13 cellular contexts compared by ENCODE assay signal in the genomic region with DNA sequence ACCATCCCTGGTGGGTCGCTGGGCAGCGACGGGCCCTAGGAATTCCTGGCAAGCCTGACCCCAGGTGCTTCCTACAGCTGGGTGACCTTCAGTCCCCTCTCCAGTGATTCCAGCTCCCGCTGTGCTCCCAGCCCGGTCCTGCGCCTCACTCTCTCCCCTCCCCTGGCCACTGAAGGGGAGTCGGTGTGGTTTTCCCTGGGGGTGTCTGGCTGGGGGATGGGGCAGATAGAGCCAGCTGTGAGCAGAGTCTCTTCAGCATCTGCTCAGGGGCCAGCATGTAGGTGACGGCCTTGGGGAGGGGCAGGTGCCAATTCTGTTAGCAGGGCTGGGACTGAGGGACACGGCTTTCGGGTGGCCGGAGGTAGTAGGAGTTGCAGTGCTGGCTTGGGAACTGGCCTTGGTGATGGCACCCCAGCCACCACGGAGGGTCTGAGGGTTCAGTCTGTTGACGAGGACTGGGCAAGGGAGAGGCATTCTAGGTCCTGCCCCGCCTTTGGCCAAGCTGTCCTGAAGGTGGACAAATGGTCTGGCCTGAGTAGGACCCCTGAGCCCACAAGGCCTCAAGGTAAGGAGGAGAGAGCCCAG. TPM values are rescaled to one million over a fixed set of nuclear protein-coding genes. Genes with fewer than 3 reads are reported as not detected.
"Had no signal": no experiment of that assay in that cellular context is flagged by ENCODE, and none has a peak within 500 bp of the region (broad histone marks: within the 10 kb centered on the region; RNA-seq: fewer than 3 reads in every experiment).

No MANE protein-coding gene starts in this region.

- H3K27me3 Mint-ChIP-seq: activated CD4-positive, alpha-beta T cell treated with anti-CD3 and anti-CD28 coated beads for 36 hours; effector memory CD8-positive, alpha-beta T cell had no signal

- DNase-seq: activated CD4-positive, alpha-beta T cell treated with anti-CD3 and anti-CD28 coated beads for 36 hours; activated naive CD4-positive, alpha-beta T cell treated with anti-CD3 and anti-CD28 coated beads for 36 hours; caudate nucleus; cortex of kidney; effector memory CD8-positive, alpha-beta T cell; stimulated activated CD4-positive, alpha-beta T cell treated with anti-CD3 and anti-CD28 coated beads, Interleukin-2, amount 100 ng/mL, for 48 hours; stimulated activated naive CD8-positive, alpha-beta T cell treated with anti-CD3 and anti-CD28 coated beads, Interleukin-15, Interleukin-2, amounts not matched to agents 100 U/mL and 50 U/mL, for 24 hours; T-helper 9 cell; upper lobe of right lung had no signal

- H3K4me3 Mint-ChIP-seq: activated CD4-positive, alpha-beta T cell treated with anti-CD3 and anti-CD28 coated beads for 36 hours; activated naive CD4-positive, alpha-beta T cell treated with anti-CD3 and anti-CD28 coated beads for 36 hours; effector memory CD8-positive, alpha-beta T cell had no signal

- H3K27ac Mint-ChIP-seq: activated CD4-positive, alpha-beta T cell treated with anti-CD3 and anti-CD28 coated beads for 36 hours; activated naive CD4-positive, alpha-beta T cell treated with anti-CD3 and anti-CD28 coated beads for 36 hours; effector memory CD8-positive, alpha-beta T cell had no signal

- H3K9me3 Mint-ChIP-seq: activated naive CD4-positive, alpha-beta T cell treated with anti-CD3 and anti-CD28 coated beads for 36 hours; effector memory CD8-positive, alpha-beta T cell had no signal

- ATAC-seq: activated CD4-positive, alpha-beta T cell treated with anti-CD3 and anti-CD28 coated beads for 36 hours; effector memory CD8-positive, alpha-beta T cell; gastroesophageal sphincter; stimulated activated naive CD8-positive, alpha-beta T cell treated with anti-CD3 and anti-CD28 coated beads, Interleukin-15, Interleukin-2, amounts not matched to agents 100 U/mL and 50 U/mL, for 24 hours; upper lobe of right lung had no signal

- H3K4me3 ChIP-seq: gastroesophageal sphincter, prostate gland, suprapubic skin, upper lobe of right lung had no signal

RNA-seq across cellular contexts. Expression of a gene that starts 26.6 kb away (rescaled TPM):
- polyA plus RNA-seq: liver had no signal
